Comparison of ENCODE assay signal across 1 cellular context in the genomic region with DNA sequence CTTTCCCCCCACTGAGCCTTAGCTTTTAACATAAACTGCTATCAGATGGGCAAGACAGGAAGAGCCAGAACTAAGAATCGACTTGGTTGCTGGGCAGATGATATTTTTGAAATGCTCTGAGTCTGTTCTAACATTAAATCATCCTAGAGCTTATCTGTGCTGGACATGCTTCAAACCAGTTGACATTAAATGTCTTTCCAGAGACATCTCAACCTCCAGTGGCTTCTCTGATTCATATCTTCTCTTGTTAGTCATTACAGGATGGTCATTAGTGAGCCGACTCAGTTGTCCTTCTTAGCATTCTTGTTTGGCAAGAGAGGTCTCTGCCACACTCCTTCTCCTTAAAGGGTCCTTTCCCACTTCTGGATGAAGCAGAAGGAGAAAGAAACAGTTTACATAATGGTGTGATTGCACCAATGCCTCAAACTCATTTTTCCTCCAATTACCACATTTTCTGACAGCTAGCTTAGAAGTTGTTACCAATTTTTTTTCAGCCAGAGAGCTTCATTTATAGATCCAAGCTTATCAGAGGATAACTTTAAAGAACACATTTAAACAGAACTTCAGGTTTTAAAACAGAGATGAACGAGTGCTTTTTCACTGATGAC.
TF ChIP-seq lines count a peak whose summit lies in the region.

No MANE protein-coding gene starts in this region.

TF ChIP-seq in K562, 482 proteins besides CTCF, POLR2A, EP300 and RAD21 (continued from another document):
- TF ChIP-seq, protein P1, sequence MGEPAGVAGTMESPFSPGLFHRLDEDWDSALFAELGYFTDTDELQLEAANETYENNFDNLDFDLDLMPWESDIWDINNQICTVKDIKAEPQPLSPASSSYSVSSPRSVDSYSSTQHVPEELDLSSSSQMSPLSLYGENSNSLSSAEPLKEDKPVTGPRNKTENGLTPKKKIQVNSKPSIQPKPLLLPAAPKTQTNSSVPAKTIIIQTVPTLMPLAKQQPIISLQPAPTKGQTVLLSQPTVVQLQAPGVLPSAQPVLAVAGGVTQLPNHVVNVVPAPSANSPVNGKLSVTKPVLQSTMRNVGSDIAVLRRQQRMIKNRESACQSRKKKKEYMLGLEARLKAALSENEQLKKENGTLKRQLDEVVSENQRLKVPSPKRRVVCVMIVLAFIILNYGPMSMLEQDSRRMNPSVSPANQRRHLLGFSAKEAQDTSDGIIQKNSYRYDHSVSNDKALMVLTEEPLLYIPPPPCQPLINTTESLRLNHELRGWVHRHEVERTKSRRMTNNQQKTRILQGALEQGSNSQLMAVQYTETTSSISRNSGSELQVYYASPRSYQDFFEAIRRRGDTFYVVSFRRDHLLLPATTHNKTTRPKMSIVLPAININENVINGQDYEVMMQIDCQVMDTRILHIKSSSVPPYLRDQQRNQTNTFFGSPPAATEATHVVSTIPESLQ (CRISPR knock-in tag; IDR thresholded peaks at IDR 0.05), result no peak
- no peak for TF ChIP-seq ZNF311 (CRISPR knock-in tag; IDR thresholded peaks at IDR 0.05)
- TF ChIP-seq HMGN3 (IDR thresholded peaks at IDR 0.05; ENCODE audit: borderline replicate concordance, extremely low read depth, insufficient read length, low read depth, low read length), result no peak
- 0 out of 2 replicates have a peak, but pooled peaks have one; percentile 63 for TF ChIP-seq SMARCE1 (IDR thresholded peaks at IDR 0.05)
- no peak for TF ChIP-seq TAF15 (IDR thresholded peaks at IDR 0.05; ENCODE audit: low read depth, low read length)
- TF ChIP-seq ZNF121 (CRISPR knock-in tag; conservative IDR thresholded peaks at IDR 0.05), result no peak
- no peak for TF ChIP-seq NEUROD1 (IDR thresholded peaks at IDR 0.05; ENCODE audit: borderline replicate concordance, low read depth, low read length, partially characterized antibody)
- TF ChIP-seq SIN3A (IDR thresholded peaks at IDR 0.05; ENCODE audit: borderline replicate concordance in 2 of 2, control insufficient read depth in 1 of 2, low read depth in 2 of 2, low read length in 2 of 2), result no peak
- TF ChIP-seq, protein P2, sequence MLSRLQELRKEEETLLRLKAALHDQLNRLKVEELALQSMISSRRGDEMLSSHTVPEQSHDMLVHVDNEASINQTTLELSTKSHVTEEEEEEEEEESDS (CRISPR knock-in tag; IDR thresholded peaks at IDR 0.05), result no peak
- no peak for TF ChIP-seq ILK (tag; IDR thresholded peaks at IDR 0.05; ENCODE audit: borderline replicate concordance, low read depth)
- TF ChIP-seq HNRNPH1 (optimal IDR thresholded peaks at IDR 0.05; ENCODE audit: low read depth, low read length), result no peak
- TF ChIP-seq KDM2B (CRISPR knock-in tag; IDR thresholded peaks at IDR 0.05), result no peak
- TF ChIP-seq ARID1B (IDR thresholded peaks at IDR 0.05), result peak; percentile 86
- peak; percentile 76 for TF ChIP-seq SMAD4 (CRISPR knock-in tag; conservative IDR thresholded peaks at IDR 0.05)
- TF ChIP-seq FUS (optimal IDR thresholded peaks at IDR 0.05; ENCODE audit: low read depth, low read length), result no peak
- peak; percentile 75; the same call in 1 of the 2 replicates for TF ChIP-seq TCF3 (CRISPR knock-in tag; IDR thresholded peaks at IDR 0.05)
- no peak for TF ChIP-seq ZNF707 (CRISPR knock-in tag; conservative IDR thresholded peaks at IDR 0.05)
- TF ChIP-seq, protein P3, sequence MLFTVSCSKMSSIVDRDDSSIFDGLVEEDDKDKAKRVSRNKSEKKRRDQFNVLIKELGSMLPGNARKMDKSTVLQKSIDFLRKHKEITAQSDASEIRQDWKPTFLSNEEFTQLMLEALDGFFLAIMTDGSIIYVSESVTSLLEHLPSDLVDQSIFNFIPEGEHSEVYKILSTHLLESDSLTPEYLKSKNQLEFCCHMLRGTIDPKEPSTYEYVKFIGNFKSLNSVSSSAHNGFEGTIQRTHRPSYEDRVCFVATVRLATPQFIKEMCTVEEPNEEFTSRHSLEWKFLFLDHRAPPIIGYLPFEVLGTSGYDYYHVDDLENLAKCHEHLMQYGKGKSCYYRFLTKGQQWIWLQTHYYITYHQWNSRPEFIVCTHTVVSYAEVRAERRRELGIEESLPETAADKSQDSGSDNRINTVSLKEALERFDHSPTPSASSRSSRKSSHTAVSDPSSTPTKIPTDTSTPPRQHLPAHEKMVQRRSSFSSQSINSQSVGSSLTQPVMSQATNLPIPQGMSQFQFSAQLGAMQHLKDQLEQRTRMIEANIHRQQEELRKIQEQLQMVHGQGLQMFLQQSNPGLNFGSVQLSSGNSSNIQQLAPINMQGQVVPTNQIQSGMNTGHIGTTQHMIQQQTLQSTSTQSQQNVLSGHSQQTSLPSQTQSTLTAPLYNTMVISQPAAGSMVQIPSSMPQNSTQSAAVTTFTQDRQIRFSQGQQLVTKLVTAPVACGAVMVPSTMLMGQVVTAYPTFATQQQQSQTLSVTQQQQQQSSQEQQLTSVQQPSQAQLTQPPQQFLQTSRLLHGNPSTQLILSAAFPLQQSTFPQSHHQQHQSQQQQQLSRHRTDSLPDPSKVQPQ (CRISPR knock-in tag; IDR thresholded peaks at IDR 0.05; ENCODE audit: borderline replicate concordance), result no peak
- no peak for TF ChIP-seq CREM (IDR thresholded peaks at IDR 0.05; ENCODE audit: low read depth)
- peak in 1 of 2 experiments; percentile 41; a peak in 1 of 4 replicates for TF ChIP-seq TBL1XR1 (IDR thresholded peaks at IDR 0.05; ENCODE audit: low read length in 2 of 2)
- no peak for TF ChIP-seq CHD1 (IDR thresholded peaks at IDR 0.05; ENCODE audit: low read length)
- TF ChIP-seq, protein P4, sequence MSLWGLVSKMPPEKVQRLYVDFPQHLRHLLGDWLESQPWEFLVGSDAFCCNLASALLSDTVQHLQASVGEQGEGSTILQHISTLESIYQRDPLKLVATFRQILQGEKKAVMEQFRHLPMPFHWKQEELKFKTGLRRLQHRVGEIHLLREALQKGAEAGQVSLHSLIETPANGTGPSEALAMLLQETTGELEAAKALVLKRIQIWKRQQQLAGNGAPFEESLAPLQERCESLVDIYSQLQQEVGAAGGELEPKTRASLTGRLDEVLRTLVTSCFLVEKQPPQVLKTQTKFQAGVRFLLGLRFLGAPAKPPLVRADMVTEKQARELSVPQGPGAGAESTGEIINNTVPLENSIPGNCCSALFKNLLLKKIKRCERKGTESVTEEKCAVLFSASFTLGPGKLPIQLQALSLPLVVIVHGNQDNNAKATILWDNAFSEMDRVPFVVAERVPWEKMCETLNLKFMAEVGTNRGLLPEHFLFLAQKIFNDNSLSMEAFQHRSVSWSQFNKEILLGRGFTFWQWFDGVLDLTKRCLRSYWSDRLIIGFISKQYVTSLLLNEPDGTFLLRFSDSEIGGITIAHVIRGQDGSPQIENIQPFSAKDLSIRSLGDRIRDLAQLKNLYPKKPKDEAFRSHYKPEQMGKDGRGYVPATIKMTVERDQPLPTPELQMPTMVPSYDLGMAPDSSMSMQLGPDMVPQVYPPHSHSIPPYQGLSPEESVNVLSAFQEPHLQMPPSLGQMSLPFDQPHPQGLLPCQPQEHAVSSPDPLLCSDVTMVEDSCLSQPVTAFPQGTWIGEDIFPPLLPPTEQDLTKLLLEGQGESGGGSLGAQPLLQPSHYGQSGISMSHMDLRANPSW (CRISPR knock-in tag; IDR thresholded peaks at IDR 0.05), result no peak
- TF ChIP-seq SP2 (IDR thresholded peaks at IDR 0.05; ENCODE audit: extremely low read depth, low read depth, low read length, poor library complexity, severe bottlenecking), result no peak
- TF ChIP-seq TRIM28 (IDR thresholded peaks at IDR 0.05), result no peak
- peak; percentile 60; the same call in 1 of the 2 replicates for TF ChIP-seq PML (IDR thresholded peaks at IDR 0.05; ENCODE audit: low read length)
- no peak for TF ChIP-seq CSDE1 (IDR thresholded peaks at IDR 0.05)
- TF ChIP-seq MYNN (IDR thresholded peaks at IDR 0.05), result no peak
- TF ChIP-seq MYNN (CRISPR knock-in tag; IDR thresholded peaks at IDR 0.05), result no peak
